In genomic region chr17:68762911-68763310, GRCh38 we compare ENCODE assay signal across 5 cellular contexts.
"Had no signal": no experiment of that assay in that cellular context is flagged by ENCODE, and none has a peak within 500 bp of the region (broad histone marks: within the 10 kb centered on the region; RNA-seq: fewer than 3 reads in every experiment).

No MANE protein-coding gene starts in this region.

- DNase-seq: KBM-7, KG1 had no signal

- H3K4me2 ChIP-seq: KMS-11 had no signal

- FAIRE-seq: HTR-8/SVneo had no signal

- H3K27ac ChIP-seq: HL-60, KMS-11 had no signal

- H3K9ac ChIP-seq: KMS-11 had no signal
